In genomic region chr14:54901380-54902142, GRCh38 we compare ENCODE assay signal across 8 cellular contexts. TPM values are rescaled to one million over a fixed set of nuclear protein-coding genes. Genes with fewer than 3 reads are reported as not detected.
DNase-seq lines count a peak whose midpoint lies in the region; ATAC-seq, FAIRE-seq and TF ChIP-seq lines count a peak whose summit lies in the region.

No MANE protein-coding gene starts in this region.

- H3K4me1 Mint-ChIP-seq in natural killer cell: peaks cover 26 to 34% of the 10 kb centered on the region in 2 donors

- no peak for TF ChIP-seq POLR2A in H1 (IDR thresholded peaks at IDR 0.05; ENCODE audit: control extremely low read depth in 1 of 2, low read depth in 2 of 2, low read length in 2 of 2)

- peak; percentile 40 for DNase-seq in NK-92 treated with Interleukin-12 subunit alpha and Interleukin-12 subunit beta, amount 100 ng/mL, for 24 hours (lab: John Stamatoyannopoulos, UW)
- no peak for DNase-seq in NK-92 (lab: John Stamatoyannopoulos, UW; ENCODE audit: unreplicated experiment)
- no peak for DNase-seq in SK-N-MC (ENCODE audit: low read depth, low spot score)
- DNase-seq in H1 (ENCODE audit: low read depth in 1 of 2, low spot score in 2 of 2): no peak
- DNase-seq in natural killer cell: peak; percentile 22
- no peak for DNase-seq in NCI-H128 (lab: John Stamatoyannopoulos, UW; ENCODE audit: unreplicated experiment)
- DNase-seq in ecto neural progenitor cell (ENCODE audit: low spot score): no peak

- TF ChIP-seq EP300 in H1 (IDR thresholded peaks at IDR 0.05; ENCODE audit: borderline replicate concordance in 1 of 2, low read depth in 2 of 2, low read length in 2 of 2): no peak

- no peak overlapping the region for H2BK12ac ChIP-seq in H1 (ENCODE audit: low read depth, low read length)

- no peak for TF ChIP-seq RAD21 in H1 (IDR thresholded peaks at IDR 0.05 in 1 of 2, conservative IDR thresholded peaks at IDR 0.05 in 1 of 2; ENCODE audit: low read depth in 2 of 2, low read length in 2 of 2)

- peak overlapping the region; percentile 87 for H3K4me3 Mint-ChIP-seq in natural killer cell

- H3K36me3 Mint-ChIP-seq in natural killer cell: no peaks in the 10 kb centered on the region

- no peak for FAIRE-seq in H1 (lab: Jason Lieb, UNC)

- H3K18ac ChIP-seq in H1 (ENCODE audit: extremely low read depth, low read length): no peak overlapping the region

- H3K27ac Mint-ChIP-seq in natural killer cell: peak overlapping the region; percentile 87 to 90

- POLR2A ChIA-PET in H1 (lab: Charles Lee; ENCODE audit: partially characterized antibody): interaction anchor here (0.6 to 2.7 kb wide), 15 partner anchors 10 to 335 kb away, joined by 3 to 15 read pairs (median 5); partner anchors contain the start of genes SAMD4A, SOCS4 and WDHD1

- H3K9me3 Mint-ChIP-seq in natural killer cell: no peaks in the 10 kb centered on the region

- no peaks in the 10 kb centered on the region for H3K27me3 Mint-ChIP-seq in natural killer cell (ENCODE audit: low read depth in 2 of 2)

- H3K4me3 ChIP-seq in SK-N-MC (peak overlapping the region; percentile 98), H1 (ENCODE audit: extremely low read depth in 1 of 4, insufficient read depth in 2 of 4, low read depth in 3 of 4, low read length in 4 of 4) (peak overlapping the region; percentile 68 to 86 (median 72))

- no peak overlapping the region for H3K23ac ChIP-seq in H1 (ENCODE audit: insufficient read length)

- no peak overlapping the region for H2BK5ac ChIP-seq in H1 (ENCODE audit: low read depth, low read length)

- H2AK5ac ChIP-seq in H1 (ENCODE audit: low read depth, low read length): no peak overlapping the region

- no peak overlapping the region for H2BK15ac ChIP-seq in H1 (ENCODE audit: low read length)

- WGBS in H1 (ENCODE audit: extremely low coverage in 1 of 2, insufficient coverage in 1 of 2, insufficient read length in 1 of 2, insufficient replicate concordance in 2 of 2, low coverage in 1 of 2, low lambda C conversion rate in 2 of 2, missing lambda C conversion rate in 1 of 2), 2 experiments: 9% methylated on average over 42 of the region's 42 CpGs; no CpG with 5 or more reads in 1 of the 2 experiments

- no peaks in the 10 kb centered on the region for H3K79me1 ChIP-seq in H1 (ENCODE audit: low read depth, low read length)

- H4K20me1 ChIP-seq in H1 (replicated peaks in 1 of 2; ENCODE audit: control insufficient read depth in 1 of 2, insufficient read depth in 2 of 2, low read length in 2 of 2): peaks cover 1 to 4% of the 10 kb centered on the region in 2 experiments

- no peak overlapping the region for H3K4ac ChIP-seq in H1 (replicated peaks; ENCODE audit: insufficient read length, low read depth, low read length)

- no peak overlapping the region; the same call in 1 of the 2 replicates for H4K8ac ChIP-seq in H1 (ENCODE audit: extremely low read depth, insufficient read depth, low read length)

- no peaks in the 10 kb centered on the region for H3K79me2 ChIP-seq in H1 (ENCODE audit: control insufficient read depth in 1 of 2, insufficient read depth in 2 of 2, low read length in 2 of 2)

- no peak overlapping the region for H2BK20ac ChIP-seq in H1 (ENCODE audit: low read length)

- intact Hi-C loops in natural killer cell (cut with micrococcal nuclease): loop anchor here (5.0 to 10.0 kb wide), 4 partner anchors 123 to 681 kb away; partner anchors contain the start of genes CGRRF1, KTN1, SAMD4A and SOCS4

- CTCF ChIA-PET in H1 (lab: Charles Lee; ENCODE audit: partially characterized antibody): interaction anchor here (0.5 to 1.8 kb wide), 3 partner anchors 8 to 188 kb away, joined by 3 to 8 read pairs (median 3); no protein-coding TSS in a partner anchor

- TF ChIP-seq CTCF in H1 (IDR thresholded peaks at IDR 0.05; ENCODE audit: control extremely low read depth in 1 of 3, insufficient read depth in 1 of 3, low read depth in 1 of 3, low read length in 3 of 3) (peak in 1 of 3 experiments; percentile 0; a peak in 1 of 4 replicates), natural killer cell (IDR thresholded peaks at IDR 0.05) (no peak)

- no peak overlapping the region for H3K27ac ChIP-seq in SK-N-MC
- no peak overlapping the region for H3K27ac ChIP-seq in H1 (ENCODE audit: low read depth, low read length)

- H4K91ac ChIP-seq in H1 (replicated peaks; ENCODE audit: insufficient read length, low read length): no peak overlapping the region

- H3K36me3 ChIP-seq in SK-N-MC (ENCODE audit: insufficient read depth, low read length) (no peaks in the 10 kb centered on the region), H1 (ENCODE audit: control insufficient read depth in 2 of 4, insufficient read depth in 4 of 4, low read length in 3 of 4) (no peaks in the 10 kb centered on the region)

- H3K9me3 ChIP-seq in SK-N-MC (ENCODE audit: low read depth, low read length) (no peaks in the 10 kb centered on the region), H1 (ENCODE audit: insufficient read depth in 2 of 2, low read depth in 1 of 2, low read length in 1 of 2) (no peaks in the 10 kb centered on the region)

- no peak overlapping the region for H2BK120ac ChIP-seq in H1 (replicated peaks; ENCODE audit: low read depth, low read length)

- H4K5ac ChIP-seq in H1 (ENCODE audit: insufficient read length, low read depth, low read length): no peak overlapping the region

- H3K4me2 ChIP-seq in H1 (ENCODE audit: insufficient read depth in 1 of 2, low read depth in 2 of 2, low read length in 2 of 2): peak overlapping the region; percentile 89 to 99

- H3K23me2 ChIP-seq in H1 (ENCODE audit: low read depth, low read length): peaks cover 15% of the 10 kb centered on the region

- H3K9ac ChIP-seq in SK-N-MC (ENCODE audit: insufficient read length) (peak overlapping the region; percentile 60), H1 (replicated peaks in 1 of 4; ENCODE audit: extremely low read depth in 1 of 4, low read depth in 3 of 4, low read length in 3 of 4) (peak overlapping the region in 1 of 4 experiments; percentile 71; a peak in 3 of 7 replicates)

- H3K14ac ChIP-seq in H1 (ENCODE audit: insufficient read length): no peak overlapping the region

- no peak overlapping the region; the same call in 1 of the 2 replicates for H2AFZ ChIP-seq in H1 (ENCODE audit: low read length)

- peaks cover 2 to 20% (median 17%) of the 10 kb centered on the region in 4 experiments for H3K27me3 ChIP-seq in H1 (replicated peaks in 1 of 4; ENCODE audit: control insufficient read depth in 3 of 4, extremely low read depth in 1 of 4, insufficient read depth in 3 of 4, low read length in 3 of 4)

- H3K56ac ChIP-seq in H1 (replicated peaks; ENCODE audit: insufficient read length, low read depth, low read length): no peak overlapping the region

- ATAC-seq in natural killer cell (peak in 1 of 3 donors; percentile 3), HG03354 (IDR thresholded peaks at IDR 0.05; ENCODE audit: poor library complexity, severe bottlenecking, unreplicated experiment) (no peak)

- H3K4me1 ChIP-seq in H1 (replicated peaks in 1 of 4; ENCODE audit: control insufficient read depth in 3 of 4, insufficient read depth in 4 of 4, low read length in 3 of 4): peaks cover 0 to 5% (median 1%) of the 10 kb centered on the region in 4 experiments; a peak in 6 of 7 replicates

TF ChIP-seq in H1, 55 proteins besides CTCF, POLR2A, EP300 and RAD21:
- TF ChIP-seq SUZ12 (IDR thresholded peaks at IDR 0.05; ENCODE audit: low read length) (peak; percentile 64; the same call in 1 of the 2 replicates), EZH2 (IDR thresholded peaks at IDR 0.05; ENCODE audit: low read depth, low read length, severe bottlenecking) (peak; percentile 30), ATF2 (IDR thresholded peaks at IDR 0.05; ENCODE audit: low read length) (no peak), ASH2L (IDR thresholded peaks at IDR 0.05; ENCODE audit: low read length) (peak; percentile 69), SIN3A (conservative IDR thresholded peaks at IDR 0.05 in 1 of 2, IDR thresholded peaks at IDR 0.05 in 1 of 2; ENCODE audit: low read depth in 1 of 2, low read length in 2 of 2) (no peak)

RNA-seq across cellular contexts. Expression of gene GCH1, which starts 1.1 kb away (rescaled TPM):
- 7.9 and 8.1 TPM in 2 replicates for total RNA-seq in H1 (2021; fragmentation: NEBNext Ultra II Directional; extraction: Animal tissue kit (Norgen Biotek cat#: 25700))
- 4.2 and 7.3 TPM in 2 replicates for polyA plus RNA-seq in H1 (2011; rRNA removed)
- 8.8 TPM for polyA plus RNA-seq in H1 (2011; cell fraction: cytosol; rRNA removed)
- polyA plus RNA-seq in H1 (2011; cell fraction: nucleus; rRNA removed): 2.1 TPM
- 4.1 to 6.1 TPM (median 4.7 TPM) in 4 replicates for polyA plus RNA-seq in H1 (2012, experiment 1 of 2)
- polyA plus RNA-seq in H1 (2012, experiment 2 of 2): 1.2 TPM
- 4.5 TPM for polyA plus RNA-seq in H1 (2013, experiment 1 of 2)
- polyA plus RNA-seq in H1 (2013, experiment 2 of 2): 4.5 TPM
- polyA minus RNA-seq in H1 (2011; rRNA and poly(A)+ RNA removed): 3.7 and 6.2 TPM in 2 replicates
- 4.1 TPM for polyA minus RNA-seq in H1 (2011; cell fraction: cytosol; rRNA and poly(A)+ RNA removed)
- polyA minus RNA-seq in H1 (2011; cell fraction: nucleus; rRNA and poly(A)+ RNA removed): 7.9 TPM
- total RNA-seq in natural killer cell: 10 to 100 TPM; 51.7 to 71.5 (median 52.6) TPM

Comparison
In these comparisons a context has a peak if more than half of its experiments do, and no peak if none do; other contexts are left out.
1. DNase-seq: peak in NK-92 treated with Interleukin-12 subunit alpha and Interleukin-12 subunit beta, amount 100 ng/mL, for 24 hours (single experiment) and natural killer cell (single experiment); none in NK-92 (single experiment), SK-N-MC (single experiment), H1 (0 of 2), NCI-H128 (single experiment) and ecto neural progenitor cell (single experiment).